In genomic region chr7:130917669-130918128, GRCh38 we compare ENCODE assay signal across 8 cellular contexts.
A peak's percentile ranks its signal among the peaks of the same experiment; 100 is the strongest.
DNase-seq lines count a peak whose midpoint lies in the region; ATAC-seq and TF ChIP-seq lines count a peak whose summit lies in the region.

No MANE protein-coding gene starts in this region.

- H3K4me3 Mint-ChIP-seq in activated CD4-positive, alpha-beta T cell treated with anti-CD3 and anti-CD28 coated beads, Interleukin-2, amount 10 ng/mL, durations not matched to agents 24 days and 14 days, result peak overlapping the region; percentile 38
- H3K4me3 Mint-ChIP-seq in stimulated activated naive CD8-positive, alpha-beta T cell treated with anti-CD3 and anti-CD28 coated beads, Interleukin-15, Interleukin-2, amounts not matched to agents 100 ng/mL and 50 ng/mL, for 24 hours, result peak overlapping the region; percentile 14

- peaks cover 86% of the 10 kb centered on the region for H3K79me2 ChIP-seq in fibroblast of lung (ENCODE audit: control insufficient read depth, insufficient read depth, low read length)

- peaks cover 70% of the 10 kb centered on the region for H3K4me1 Mint-ChIP-seq in activated CD4-positive, alpha-beta T cell treated with anti-CD3 and anti-CD28 coated beads, Interleukin-2, amount 10 ng/mL, durations not matched to agents 24 days and 14 days
- H3K4me1 Mint-ChIP-seq in stimulated activated naive CD8-positive, alpha-beta T cell treated with anti-CD3 and anti-CD28 coated beads, Interleukin-15, Interleukin-2, amounts not matched to agents 100 ng/mL and 50 ng/mL, for 24 hours (ENCODE audit: low read depth), result peaks cover 98% of the 10 kb centered on the region

- H2AK5ac ChIP-seq in neuronal stem cell (ENCODE audit: low read depth, low read length), result no peak overlapping the region

- H2BK5ac ChIP-seq in neuronal stem cell (ENCODE audit: low read length), result no peak overlapping the region

- H3K9me3 Mint-ChIP-seq in activated CD4-positive, alpha-beta T cell treated with anti-CD3 and anti-CD28 coated beads, Interleukin-2, amount 10 ng/mL, durations not matched to agents 24 days and 14 days, result no peaks in the 10 kb centered on the region
- H3K9me3 Mint-ChIP-seq in stimulated activated naive CD8-positive, alpha-beta T cell treated with anti-CD3 and anti-CD28 coated beads, Interleukin-15, Interleukin-2, amounts not matched to agents 100 ng/mL and 50 ng/mL, for 24 hours, result no peaks in the 10 kb centered on the region

- no peaks in the 10 kb centered on the region for H4K20me1 ChIP-seq in fibroblast of lung (ENCODE audit: control insufficient read depth, extremely low read depth, insufficient read depth, low read length)

- H3K14ac ChIP-seq in neuronal stem cell (ENCODE audit: low read length), result no peak overlapping the region

- H3K36me3 ChIP-seq in fibroblast of lung (ENCODE audit: control insufficient read depth, insufficient read depth, low read length) (peaks cover 6% of the 10 kb centered on the region), neuronal stem cell (replicated peaks in 1 of 2; ENCODE audit: control insufficient read depth in 2 of 2, insufficient read depth in 2 of 2, low read length in 2 of 2) (no peaks in the 10 kb centered on the region)

- H3K27me3 ChIP-seq in fibroblast of lung (ENCODE audit: control insufficient read depth, insufficient read depth, low read length) (no peaks in the 10 kb centered on the region), neuronal stem cell (ENCODE audit: control insufficient read depth in 3 of 3, insufficient read depth in 3 of 3, low read depth in 1 of 3, low read length in 3 of 3) (no peaks in the 10 kb centered on the region)

- WGBS in neuronal stem cell (ENCODE audit: extremely low coverage in 2 of 2, insufficient read length in 2 of 2, insufficient replicate concordance in 1 of 2), 2 donors, result no CpG with 5 or more reads among the region's 5 CpGs

- H3K4me3 ChIP-seq in fibroblast of lung (replicated peaks in 1 of 4; ENCODE audit: control extremely low read depth in 1 of 4, insufficient read depth in 1 of 4, low read depth in 3 of 4, low read length in 4 of 4) (peak overlapping the region in 1 of 4 experiments; percentile 4), neuronal stem cell (ENCODE audit: low read length in 2 of 2) (no peak overlapping the region)

- no peak overlapping the region for H2BK15ac ChIP-seq in neuronal stem cell (ENCODE audit: low read length)

- H3K79me1 ChIP-seq in neuronal stem cell (ENCODE audit: low read depth, low read length), result no peaks in the 10 kb centered on the region

- H3K4ac ChIP-seq in neuronal stem cell (ENCODE audit: low read length), result no peak overlapping the region

- H3K27ac ChIP-seq in VCaP, result peak overlapping the region; percentile 66
- peak overlapping the region; percentile 89 for H3K27ac ChIP-seq in fibroblast of lung (ENCODE audit: insufficient read depth, low read length)
- H3K27ac ChIP-seq in neuronal stem cell (replicated peaks; ENCODE audit: low read length), result no peak overlapping the region

- ATAC-seq in GM21381 (IDR thresholded peaks at IDR 0.05; ENCODE audit: unreplicated experiment), result no peak

- H2BK120ac ChIP-seq in neuronal stem cell (ENCODE audit: low read depth, low read length), result no peak overlapping the region

- peaks cover 69% of the 10 kb centered on the region for H3K36me3 Mint-ChIP-seq in activated CD4-positive, alpha-beta T cell treated with anti-CD3 and anti-CD28 coated beads, Interleukin-2, amount 10 ng/mL, durations not matched to agents 24 days and 14 days (ENCODE audit: low read depth)
- peaks cover 84% of the 10 kb centered on the region for H3K36me3 Mint-ChIP-seq in stimulated activated naive CD8-positive, alpha-beta T cell treated with anti-CD3 and anti-CD28 coated beads, Interleukin-15, Interleukin-2, amounts not matched to agents 100 ng/mL and 50 ng/mL, for 24 hours (ENCODE audit: low read depth)

- intact Hi-C loops in activated CD4-positive, alpha-beta T cell treated with anti-CD3 and anti-CD28 coated beads, Interleukin-2, amount 10 ng/mL, durations not matched to agents 24 days and 14 days (cut with micrococcal nuclease), result loop anchor here (1.0 kb wide), 1 partner anchor 44 kb away; no protein-coding TSS in a partner anchor

- in situ Hi-C loops in KBM-7 (cut with MboI; ENCODE audit: low pct_unique_long_range_greater_than_20kb, low sequenced_read_pairs), result no loop called here

- H3K4me1 ChIP-seq in fibroblast of lung (ENCODE audit: control insufficient read depth, extremely low read depth, insufficient read depth, low read length) (peaks cover 68% of the 10 kb centered on the region), neuronal stem cell (ENCODE audit: control insufficient read depth in 2 of 2, insufficient read depth in 1 of 2, low read depth in 1 of 2, low read length in 2 of 2) (peaks cover 19 to 30% of the 10 kb centered on the region in 2 donors)

- TF ChIP-seq CTCF in VCaP (conservative IDR thresholded peaks at IDR 0.05), result no peak
- no peak for TF ChIP-seq CTCF in fibroblast of lung (conservative IDR thresholded peaks at IDR 0.05 in 1 of 2, IDR thresholded peaks at IDR 0.05 in 1 of 2; ENCODE audit: low read depth in 1 of 2, low read length in 2 of 2)

- DNase-seq in activated CD4-positive, alpha-beta T cell treated with anti-CD3 and anti-CD28 coated beads, Interleukin-2, amount 10 ng/mL, durations not matched to agents 24 days and 14 days, result no peak
- no peak for DNase-seq in activated CD4-positive, alpha-beta T cell treated with anti-CD3 and anti-CD28 coated beads for 1 hour
- DNase-seq in fibroblast of lung (ENCODE audit: low read depth in 2 of 2) (peak; percentile 69 to 81), neuronal stem cell (ENCODE audit: low spot score) (no peak), KBM-7 (no peak)

- no peaks in the 10 kb centered on the region for H3K9me3 ChIP-seq in fibroblast of lung (ENCODE audit: control insufficient read depth, insufficient read depth, low read depth, low read length)
- peaks cover 0 to 2% of the 10 kb centered on the region in 2 donors for H3K9me3 ChIP-seq in neuronal stem cell (replicated peaks in 1 of 2; ENCODE audit: control insufficient read depth in 2 of 2, insufficient read depth in 1 of 2, low read depth in 1 of 2, low read length in 2 of 2)

- no peak overlapping the region for H4K8ac ChIP-seq in neuronal stem cell (ENCODE audit: low read depth, low read length)

- H3K27me3 Mint-ChIP-seq in activated CD4-positive, alpha-beta T cell treated with anti-CD3 and anti-CD28 coated beads, Interleukin-2, amount 10 ng/mL, durations not matched to agents 24 days and 14 days, result no peaks in the 10 kb centered on the region
- H3K27me3 Mint-ChIP-seq in stimulated activated naive CD8-positive, alpha-beta T cell treated with anti-CD3 and anti-CD28 coated beads, Interleukin-15, Interleukin-2, amounts not matched to agents 100 ng/mL and 50 ng/mL, for 24 hours, result no peaks in the 10 kb centered on the region

- H3K9ac ChIP-seq in fibroblast of lung (ENCODE audit: insufficient read depth, low read length), result no peak overlapping the region
- H3K9ac ChIP-seq in neuronal stem cell (ENCODE audit: low read depth, low read length, poor library complexity), result no peak overlapping the region

- no peak overlapping the region for H4K91ac ChIP-seq in neuronal stem cell (ENCODE audit: low read depth, low read length, poor library complexity)

- no peak overlapping the region for H2BK12ac ChIP-seq in neuronal stem cell (ENCODE audit: low read length)

- H3K23ac ChIP-seq in neuronal stem cell (ENCODE audit: low read depth, low read length, poor library complexity), result no peak overlapping the region

- H3K18ac ChIP-seq in neuronal stem cell (ENCODE audit: low read length), result no peak overlapping the region

- peak overlapping the region; percentile 84 for H3K27ac Mint-ChIP-seq in activated CD4-positive, alpha-beta T cell treated with anti-CD3 and anti-CD28 coated beads, Interleukin-2, amount 10 ng/mL, durations not matched to agents 24 days and 14 days
- H3K27ac Mint-ChIP-seq in stimulated activated naive CD8-positive, alpha-beta T cell treated with anti-CD3 and anti-CD28 coated beads, Interleukin-15, Interleukin-2, amounts not matched to agents 100 ng/mL and 50 ng/mL, for 24 hours, result peak overlapping the region; percentile 97

- no peak overlapping the region for H2AFZ ChIP-seq in fibroblast of lung (ENCODE audit: low read length)
- no peak overlapping the region for H2AFZ ChIP-seq in neuronal stem cell (ENCODE audit: low read length)

- H3K4me2 ChIP-seq in fibroblast of lung (ENCODE audit: extremely low read depth, insufficient read depth, low read length) (peak overlapping the region; percentile 25), neuronal stem cell (ENCODE audit: insufficient read depth, low read length, poor library complexity, severe bottlenecking) (no peak overlapping the region)

Comparison
In these comparisons a context has a peak if more than half of its experiments do, and no peak if none do; other contexts are left out.
1. DNase-seq: peak in fibroblast of lung (2 of 2); none in activated CD4-positive, alpha-beta T cell treated with anti-CD3 and anti-CD28 coated beads, Interleukin-2, amount 10 ng/mL, durations not matched to agents 24 days and 14 days (single experiment), activated CD4-positive, alpha-beta T cell treated with anti-CD3 and anti-CD28 coated beads for 1 hour (single experiment), neuronal stem cell (single experiment) and KBM-7 (single experiment).